2 cellular contexts compared by ENCODE assay signal in genomic region chr10:51047857-51048256, GRCh38.
TF ChIP-seq lines count a peak whose summit lies in the region.

No MANE protein-coding gene starts in this region.

TF ChIP-seq in liver, 16 proteins besides CTCF, POLR2A, EP300 and RAD21:
- TF ChIP-seq TAF1 (conservative IDR thresholded peaks at IDR 0.05) = no peak
- no peak for TF ChIP-seq HNF4G (IDR thresholded peaks at IDR 0.05)
- TF ChIP-seq REST (IDR thresholded peaks at IDR 0.05) = no peak
- no peak for TF ChIP-seq FOXA1 (IDR thresholded peaks at IDR 0.05)
- no peak for TF ChIP-seq EGR1 (IDR thresholded peaks at IDR 0.05; ENCODE audit: low read depth in 2 of 2)
- TF ChIP-seq NR2F2 (IDR thresholded peaks at IDR 0.05) = no peak
- TF ChIP-seq JUND (IDR thresholded peaks at IDR 0.05) = no peak
- TF ChIP-seq SP1 (IDR thresholded peaks at IDR 0.05) = no peak
- TF ChIP-seq FOXA2 (IDR thresholded peaks at IDR 0.05) = no peak
- no peak for TF ChIP-seq ZBTB33 (IDR thresholded peaks at IDR 0.05)
- no peak for TF ChIP-seq YY1 (IDR thresholded peaks at IDR 0.05)
- TF ChIP-seq ATF3 (IDR thresholded peaks at IDR 0.05) = no peak
- no peak for TF ChIP-seq RXRA (IDR thresholded peaks at IDR 0.05)

TF ChIP-seq in HepG2, 621 proteins besides CTCF, POLR2A, EP300 and RAD21 (continued from another document):
- TF ChIP-seq GZF1 (CRISPR knock-in tag; IDR thresholded peaks at IDR 0.05) (no peak), NFE2L2 (IDR thresholded peaks at IDR 0.05; ENCODE audit: low read length) (no peak), BRF2 (CRISPR knock-in tag; IDR thresholded peaks at IDR 0.05) (no peak), SCMH1 (CRISPR knock-in tag; IDR thresholded peaks at IDR 0.05; ENCODE audit: borderline replicate concordance) (no peak), RELA (CRISPR knock-in tag; IDR thresholded peaks at IDR 0.05) (no peak), ZNF710 (CRISPR knock-in tag; IDR thresholded peaks at IDR 0.05; ENCODE audit: borderline replicate concordance) (no peak), JUND (CRISPR knock-in tag; IDR thresholded peaks at IDR 0.05) (no peak), FOXJ3 (CRISPR knock-in tag; IDR thresholded peaks at IDR 0.05; ENCODE audit: borderline replicate concordance) (no peak), NFIB (CRISPR knock-in tag; IDR thresholded peaks at IDR 0.05; ENCODE audit: borderline replicate concordance) (no peak), ZNF614 (CRISPR knock-in tag; IDR thresholded peaks at IDR 0.05; ENCODE audit: borderline replicate concordance) (no peak), ZNF34 (CRISPR knock-in tag; IDR thresholded peaks at IDR 0.05; ENCODE audit: borderline replicate concordance) (no peak), CEBPG (CRISPR knock-in tag; IDR thresholded peaks at IDR 0.05) (no peak)
TF ChIP-seq in HepG2: peak in this region for 0.
